In the genomic region with DNA sequence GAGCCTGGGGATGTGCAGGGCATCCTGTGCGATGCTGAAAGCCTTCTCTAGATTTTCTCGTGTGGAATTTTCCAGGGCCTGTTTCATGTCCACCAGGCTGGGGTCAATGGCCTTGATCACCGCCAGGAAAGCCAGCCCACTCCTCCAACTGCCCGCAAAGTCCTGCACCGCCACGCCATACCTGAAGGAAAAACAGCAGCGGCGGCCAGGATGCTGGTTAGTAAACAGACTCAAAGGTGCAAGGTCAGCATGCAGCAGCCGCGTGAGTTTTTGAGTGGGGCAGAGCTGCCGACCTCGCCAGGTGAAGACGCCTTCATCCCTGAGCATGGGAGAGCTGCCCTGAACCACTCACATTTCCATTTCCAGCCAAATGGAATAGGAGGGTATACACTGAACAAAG, we compare ENCODE assay signal across 2 cellular contexts.
TF ChIP-seq lines count a peak whose summit lies in the region.

No MANE protein-coding gene starts in this region.

TF ChIP-seq in GM12878, 131 proteins besides CTCF, POLR2A, EP300 and RAD21:
- TF ChIP-seq SMAD5 (IDR thresholded peaks at IDR 0.05; ENCODE audit: low read depth) (no peak), FOXM1 (IDR thresholded peaks at IDR 0.05; ENCODE audit: low read depth, low read length) (no peak), ZBTB33 (IDR thresholded peaks at IDR 0.05) (0 out of 2 replicates have a peak, but pooled peaks have one; percentile 48), CHD1 (IDR thresholded peaks at IDR 0.05; ENCODE audit: low read depth, low read length) (no peak), SREBF1 (IDR thresholded peaks at IDR 0.05; ENCODE audit: low read length) (no peak), IRF5 (IDR thresholded peaks at IDR 0.05; ENCODE audit: borderline replicate concordance) (no peak)

TF ChIP-seq in liver, 16 proteins besides CTCF, POLR2A, EP300 and RAD21:
- TF ChIP-seq RXRA (IDR thresholded peaks at IDR 0.05) (peak; percentile 92 to 94), FOXA2 (IDR thresholded peaks at IDR 0.05) (peak; percentile 59), EGR1 (IDR thresholded peaks at IDR 0.05; ENCODE audit: low read depth in 2 of 2) (peak in 1 of 2 donors; percentile 60), ATF3 (IDR thresholded peaks at IDR 0.05) (no peak), MAX (IDR thresholded peaks at IDR 0.05) (no peak), HNF4A (conservative IDR thresholded peaks at IDR 0.05) (peak; percentile 75 to 76), YY1 (IDR thresholded peaks at IDR 0.05) (peak; percentile 23), SP1 (IDR thresholded peaks at IDR 0.05) (peak; percentile 79)
